21 cellular contexts compared by ENCODE assay signal in genomic region chr16:51137097-51137496, GRCh38. TPM values are rescaled to one million over a fixed set of nuclear protein-coding genes. Genes with fewer than 3 reads are reported as not detected.
A peak's percentile ranks its signal among the peaks of the same experiment; 100 is the strongest.
DNase-seq lines count a peak whose midpoint lies in the region; ATAC-seq, FAIRE-seq and TF ChIP-seq lines count a peak whose summit lies in the region.
"Had no signal": no experiment of that assay in that cellular context is flagged by ENCODE, and none has a peak within 500 bp of the region (broad histone marks: within the 10 kb centered on the region; RNA-seq: fewer than 3 reads in every experiment).

No MANE protein-coding gene starts in this region.

- no peak for TF ChIP-seq EP300 in HepG2 (IDR thresholded peaks at IDR 0.05; ENCODE audit: low read depth in 2 of 2, low read length in 2 of 2)
- no peak for TF ChIP-seq EP300 in HepG2 (CRISPR knock-in tag; IDR thresholded peaks at IDR 0.05; ENCODE audit: borderline replicate concordance)

- H3K36me3 ChIP-seq in HepG2 (replicated peaks in 1 of 2; ENCODE audit: control insufficient read depth in 1 of 2, insufficient read depth in 2 of 2, low read length in 2 of 2): peaks cover 20 to 48% of the 10 kb centered on the region in 2 experiments
- H3K36me3 ChIP-seq: BLaER1 treated with 17β-estradiol and CSF1 and Interleukin-3, amounts not matched to agents 10 nM and 100 nM had no signal

- H3K27me3 ChIP-seq in HepG2 (ENCODE audit: control insufficient read depth in 1 of 2, insufficient read depth in 2 of 2, low read length in 2 of 2): no peaks in the 10 kb centered on the region

- TF ChIP-seq CTCF in HepG2 (CRISPR knock-in tag; IDR thresholded peaks at IDR 0.05) (no peak), foreskin fibroblast (IDR thresholded peaks at IDR 0.05; ENCODE audit: low read depth, low read length) (no peak)

- no peak overlapping the region for H3K9ac ChIP-seq in HepG2 (ENCODE audit: insufficient read depth, low read depth, low read length)
- H3K9ac ChIP-seq: BLaER1 treated with 17β-estradiol and CSF1 and Interleukin-3, amounts not matched to agents 10 nM and 100 nM had no signal

- no peak for TF ChIP-seq POLR2A in HepG2 (IDR thresholded peaks at IDR 0.05; ENCODE audit: insufficient read depth in 1 of 2, low read depth in 2 of 2, low read length in 2 of 2)

- no peak for TF ChIP-seq RAD21 in HepG2 (CRISPR knock-in tag; IDR thresholded peaks at IDR 0.05)

- in situ Hi-C loops in HepG2 (cut with HindIII; ENCODE audit: extremely low pct_ligation_motif_present, low pct_unique_long_range_greater_than_20kb): no loop called here

- H3K27ac ChIP-seq in caudate nucleus (ENCODE audit: low read depth, low read length) (no peak overlapping the region), HepG2 (ENCODE audit: extremely low read length, insufficient read depth, low read length) (no peak overlapping the region), substantia nigra (ENCODE audit: low read depth, low read length, poor library complexity, severe bottlenecking) (no peak overlapping the region)
- H3K27ac ChIP-seq: 22Rv1; BLaER1 treated with 17β-estradiol and CSF1 and Interleukin-3, amounts not matched to agents 10 nM and 100 nM; PC-9 had no signal

- CTCF ChIA-PET in HepG2 (lab: Yijun Ruan, JAX; ENCODE audit: low intra/inter-chr PET ratio, low total read pairs): no interaction called here

- no peak overlapping the region for H3K4me2 ChIP-seq in HepG2 (ENCODE audit: low read depth, low read length)
- H3K4me2 ChIP-seq: BLaER1 treated with 17β-estradiol and CSF1 and Interleukin-3, amounts not matched to agents 10 nM and 100 nM; PC-9 had no signal

- no peaks in the 10 kb centered on the region for H3K79me2 ChIP-seq in HepG2 (ENCODE audit: insufficient read depth, low read length)

- DNase-seq in NCI-H1092 treated with DMSO at 0.1 percent for 48 hours (lab: John Stamatoyannopoulos, UW) (peak; percentile 10), NCI-H1092 (lab: John Stamatoyannopoulos, UW) (no peak), caudate nucleus (lab: John Stamatoyannopoulos, UW) (peak in 32 of 61 donors; percentile 11 to 90 (median 40)), HepG2 (ENCODE audit: low spot score) (no peak), substantia nigra (lab: John Stamatoyannopoulos, UW) (peak in 33 of 49 donors; percentile 19 to 87 (median 55)), NCI-H69 (lab: John Stamatoyannopoulos, UW) (no peak), foreskin fibroblast (no peak)
- DNase-seq in activated CD4-positive, CD25-positive, alpha-beta regulatory T cell (lab: John Stamatoyannopoulos, UW): no peak
- DNase-seq: COR-L47, DMS153, NCI-H2081 treated with DMSO at 0.1 percent for 48 hours, NCI-H345, NCI-H526 treated with DMSO at 0.1 percent for 48 hours, PC-9 had no signal

- H3K9me3 ChIP-seq in HepG2 (ENCODE audit: low read length): no peaks in the 10 kb centered on the region
- H3K9me3 ChIP-seq: HAP-1 had no signal

- no peak for FAIRE-seq in HepG2 (lab: Jason Lieb, UNC)
- FAIRE-seq: GM18507 had no signal

- no peak overlapping the region for H2AFZ ChIP-seq in HepG2 (ENCODE audit: low read length)
- H2AFZ ChIP-seq: PC-9 had no signal

- BruUV-seq in HepG2 (replicated peaks; lab: Mats Ljungman, UMichigan): no TSS peak

- no peaks in the 10 kb centered on the region for H4K20me1 ChIP-seq in HepG2 (ENCODE audit: insufficient read depth, low read length)
- H4K20me1 ChIP-seq: BLaER1 treated with 17β-estradiol and CSF1 and Interleukin-3, amounts not matched to agents 10 nM and 100 nM had no signal

- peaks cover 18% of the 10 kb centered on the region for H3K4me1 ChIP-seq in HepG2 (ENCODE audit: insufficient read depth, low read length)
- H3K4me1 ChIP-seq: HAP-1 had no signal

- H3K4me3 ChIP-seq in HepG2 (replicated peaks in 1 of 3; ENCODE audit: insufficient read depth in 1 of 3, low read depth in 2 of 3, low read length in 3 of 3): no peak overlapping the region
- no peak overlapping the region for H3K4me3 ChIP-seq in foreskin fibroblast (ENCODE audit: low read depth in 1 of 2, low read length in 2 of 2)
- H3K4me3 ChIP-seq: BLaER1 treated with 17β-estradiol and CSF1 and Interleukin-3, amounts not matched to agents 10 nM and 100 nM; HAP-1; PC-9 had no signal

- no peak for ATAC-seq in HepG2

- 96% methylated on average over 18 of the region's 18 CpGs for WGBS in HepG2 (ENCODE audit: low lambda C conversion rate)

- intact Hi-C loops in HepG2 (cut with micrococcal nuclease; ENCODE audit: unreplicated experiment): no loop called here

- POLR2A ChIA-PET in HepG2 (lab: Yijun Ruan, JAX): no interaction called here

TF ChIP-seq in HepG2, 621 proteins besides CTCF, POLR2A, EP300 and RAD21:
- TF ChIP-seq ZSCAN5A (CRISPR knock-in tag; IDR thresholded peaks at IDR 0.05; ENCODE audit: borderline replicate concordance) (no peak), HDAC1 (CRISPR knock-in tag; IDR thresholded peaks at IDR 0.05) (no peak), AGO2 (optimal IDR thresholded peaks at IDR 0.05; ENCODE audit: low read depth, low read length) (peak; percentile 58), ZNF501 (CRISPR knock-in tag; IDR thresholded peaks at IDR 0.05) (no peak)
TF ChIP-seq in HepG2: peak in this region for 1.

RNA-seq across cellular contexts. Expression of gene SALL1, which starts 14.0 kb away (rescaled TPM):
- 12.3 and 18.5 TPM in 2 replicates for total RNA-seq in HepG2 (2016; rRNA removed; fragmentation: Illumina TruSeq; extraction: Trizol)
- total RNA-seq in HepG2 (2016; cell fraction: cytosol; rRNA removed; fragmentation: Illumina TruSeq; extraction: Trizol; ENCODE audit: low read depth): 3.8 and 4.7 TPM in 2 replicates
- 12.7 and 13.5 TPM in 2 replicates for total RNA-seq in HepG2 (2016; cell fraction: insoluble cytoplasmic fraction; rRNA removed; fragmentation: Illumina TruSeq; extraction: Trizol)
- 12.7 and 14.2 TPM in 2 replicates for total RNA-seq in HepG2 (2016; cell fraction: membrane; rRNA removed; fragmentation: Illumina TruSeq; extraction: Trizol)
- total RNA-seq in HepG2 (2016; cell fraction: nucleus; rRNA removed; fragmentation: Illumina TruSeq; extraction: Trizol): 12.5 and 15.2 TPM in 2 replicates
- 5.9 and 6.6 TPM in 2 replicates for polyA plus RNA-seq in HepG2 (2011; rRNA removed)
- 3.8 and 4.0 TPM in 2 replicates for polyA plus RNA-seq in HepG2 (2011; cell fraction: cytosol; rRNA removed)
- polyA plus RNA-seq in HepG2 (2011; cell fraction: nucleus; rRNA removed): 7.7 TPM in 2 replicates
- polyA plus RNA-seq in HepG2 (2012): 6.2 and 6.9 TPM in 2 replicates
- 2.3 and 3.0 TPM in 2 replicates for polyA plus RNA-seq in HepG2 (2016; cell fraction: cytosol; fragmentation: Illumina TruSeq; extraction: Trizol; ENCODE audit: low read depth)
- 16.0 and 21.0 TPM in 2 replicates for polyA plus RNA-seq in HepG2 (2016; cell fraction: insoluble cytoplasmic fraction; fragmentation: Illumina TruSeq; extraction: Trizol; ENCODE audit: low read depth)
- 8.5 and 9.6 TPM in 2 replicates for polyA plus RNA-seq in HepG2 (2016; cell fraction: membrane; fragmentation: Illumina TruSeq; extraction: Trizol; ENCODE audit: low read depth)
- polyA plus RNA-seq in HepG2 (2016; cell fraction: nucleus; fragmentation: Illumina TruSeq; extraction: Trizol; ENCODE audit: insufficient read depth, low read depth): 30.9 and 34.8 TPM in 2 replicates
- 0.02 and 5.6 TPM in 2 replicates for polyA minus RNA-seq in HepG2 (2011; rRNA and poly(A)+ RNA removed; ENCODE audit: low replicate concordance)
- polyA minus RNA-seq in HepG2 (2011; cell fraction: cytosol; rRNA and poly(A)+ RNA removed): 3.4 and 4.2 TPM in 2 replicates
- polyA minus RNA-seq in HepG2 (2011; cell fraction: nucleus; rRNA and poly(A)+ RNA removed): 4.0 and 4.2 TPM in 2 replicates
- total RNA-seq: HT-29, LHCN-M2, PC-9 had no signal
- polyA plus RNA-seq: IgD-negative memory B cell had no signal

Comparison
In these comparisons a context has a peak if more than half of its experiments do, and no peak if none do; other contexts are left out.
1. DNase-seq: peak in NCI-H1092 treated with DMSO at 0.1 percent for 48 hours (single experiment), caudate nucleus (32 of 61) and substantia nigra (33 of 49); none in NCI-H1092 (single experiment), HepG2 (single experiment), NCI-H69 (single experiment), activated CD4-positive, CD25-positive, alpha-beta regulatory T cell (0 of 4) and foreskin fibroblast (0 of 2).